In the genomic region with DNA sequence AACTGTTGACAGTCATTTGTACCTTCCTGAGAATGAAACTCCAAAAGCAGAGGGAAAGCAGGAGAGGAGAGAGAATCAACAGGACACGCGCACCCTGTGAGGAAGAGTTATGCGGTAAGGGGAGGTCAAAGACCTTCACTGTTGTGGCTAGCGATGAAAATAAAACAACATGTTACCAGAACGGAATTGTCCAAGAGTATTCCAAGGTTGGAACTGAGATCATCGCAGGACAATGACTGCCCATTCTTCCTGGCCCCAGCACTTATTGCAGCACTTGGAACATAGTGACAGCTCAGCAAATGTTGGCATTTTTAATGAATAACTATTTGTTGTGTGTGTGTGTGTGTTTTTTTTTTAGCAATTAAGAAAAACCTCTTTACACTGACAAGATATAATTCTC, we compare ENCODE assay signal across 25 cellular contexts.
"Had no signal": no experiment of that assay in that cellular context is flagged by ENCODE, and none has a peak within 500 bp of the region (broad histone marks: within the 10 kb centered on the region; RNA-seq: fewer than 3 reads in every experiment).

No MANE protein-coding gene starts in this region.

- DNase-seq: activated CD4-positive, alpha-beta T cell treated with anti-CD3 and anti-CD28 coated beads, Interleukin-2, amount 10 ng/mL, durations not matched to agents 7 days and 5 days; activated CD4-positive, CD25-positive, alpha-beta regulatory T cell treated with anti-CD3 and anti-CD28 coated beads, Interleukin-2, amount 50 U/mL, for 72 hours; activated CD8-positive, alpha-beta memory T cell treated with anti-CD3 and anti-CD28 coated beads, Interleukin-2, amount 10 ng/mL, durations not matched to agents 7 days and 5 days; activated CD8-positive, alpha-beta T cell treated with anti-CD3 and anti-CD28 coated beads for 36 hours; activated T-cell treated with anti-CD3 and anti-CD28 coated beads for 4 hours; immature natural killer cell; kidney glomerular epithelial cell; left ventricle myocardium inferior; mammary epithelial cell; naive thymus-derived CD4-positive, alpha-beta T cell; stimulated activated CD4-positive, alpha-beta T cell treated with anti-CD3 and anti-CD28 coated beads, Interleukin-2, amount 100 ng/mL, for 48 hours; stimulated activated CD8-positive, alpha-beta memory T cell treated with anti-CD3 and anti-CD28 coated beads, Interleukin-4, amount 100 ng/mL, for 48 hours; stimulated activated naive B cell treated with anti-CD40 and anti-IgM and Interleukin-4, amounts not matched to agents 10 μg/mL and 1 μg/mL and 100 μg/mL, for 72 hours; T-cell; testis; upper lobe of left lung; WERI-Rb-1 had no signal

- H3K27me3 ChIP-seq: ascending aorta, neural progenitor cell, right atrium auricular region, testis, upper lobe of left lung had no signal

- H3K4me1 ChIP-seq: neural progenitor cell, right atrium auricular region, testis, upper lobe of left lung had no signal

- H3K9me3 ChIP-seq: ascending aorta, left ventricle myocardium inferior, right atrium auricular region, testis, upper lobe of left lung had no signal

- H3K36me3 ChIP-seq: ascending aorta, left ventricle myocardium inferior, neural progenitor cell, right atrium auricular region, upper lobe of left lung, WERI-Rb-1 had no signal

- H3K4me3 ChIP-seq: ascending aorta, coronary artery, left ventricle myocardium inferior, neural progenitor cell, right atrium auricular region, skin epidermis, testis, upper lobe of left lung had no signal

- H3K4me2 ChIP-seq: neural progenitor cell had no signal

- FAIRE-seq: TTC549 had no signal

- ATAC-seq: activated CD8-positive, alpha-beta memory T cell treated with anti-CD3 and anti-CD28 coated beads, Interleukin-2, amount 10 ng/mL, durations not matched to agents 7 days and 5 days; activated CD8-positive, alpha-beta T cell treated with anti-CD3 and anti-CD28 coated beads for 36 hours; activated naive CD4-positive, alpha-beta T cell treated with anti-CD3 and anti-CD28 coated beads, Interleukin-2, amount 50 U/mL, for 72 hours; naive thymus-derived CD4-positive, alpha-beta T cell; stimulated activated naive B cell treated with anti-CD40 and anti-IgM and Interleukin-4, amounts not matched to agents 10 μg/mL and 1 μg/mL and 100 μg/mL, for 72 hours; T-cell had no signal

- H3K9ac ChIP-seq: neural progenitor cell had no signal

- H3K27ac ChIP-seq: ascending aorta, coronary artery, epithelial cell of prostate, left ventricle myocardium inferior, neural progenitor cell, right atrium auricular region, skin epidermis, testis, upper lobe of left lung, WERI-Rb-1 had no signal
